In the genomic region with DNA sequence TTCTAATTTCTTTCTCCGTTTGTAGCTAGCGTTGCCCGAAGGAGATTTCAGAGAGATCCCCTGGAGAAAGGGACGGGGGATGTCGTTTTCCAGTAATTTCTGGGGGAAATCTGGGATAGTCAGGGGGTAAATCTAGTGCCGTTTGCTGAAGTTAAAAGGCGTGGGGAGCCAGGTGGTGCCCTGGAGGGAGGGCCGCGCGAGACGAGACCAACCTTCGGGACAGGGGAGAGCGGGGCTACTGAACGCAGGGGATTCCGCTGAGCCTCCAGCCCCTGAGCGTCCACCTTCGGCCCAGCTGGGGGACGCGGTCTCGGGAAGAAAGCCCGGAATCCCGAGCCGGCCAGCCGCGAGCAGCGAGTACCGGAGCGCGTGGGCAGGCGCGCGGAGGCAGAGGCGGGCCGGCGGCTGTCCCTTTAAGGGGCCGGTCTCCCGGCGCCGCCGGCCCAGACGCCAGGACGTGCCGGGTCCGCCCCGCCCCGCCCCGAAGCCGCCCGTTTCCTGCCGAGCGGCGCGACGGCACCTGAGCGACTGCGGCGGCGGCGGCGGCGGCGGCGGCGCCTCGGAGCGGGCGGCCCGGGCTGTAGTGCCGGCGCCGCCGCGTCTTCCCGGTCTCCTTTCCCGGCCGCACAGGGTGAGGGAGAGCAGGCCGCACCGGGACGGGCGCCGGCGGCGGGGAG, we compare ENCODE assay signal across 1 cellular context.
TF ChIP-seq lines count a peak whose summit lies in the region.

A gene with protein sequence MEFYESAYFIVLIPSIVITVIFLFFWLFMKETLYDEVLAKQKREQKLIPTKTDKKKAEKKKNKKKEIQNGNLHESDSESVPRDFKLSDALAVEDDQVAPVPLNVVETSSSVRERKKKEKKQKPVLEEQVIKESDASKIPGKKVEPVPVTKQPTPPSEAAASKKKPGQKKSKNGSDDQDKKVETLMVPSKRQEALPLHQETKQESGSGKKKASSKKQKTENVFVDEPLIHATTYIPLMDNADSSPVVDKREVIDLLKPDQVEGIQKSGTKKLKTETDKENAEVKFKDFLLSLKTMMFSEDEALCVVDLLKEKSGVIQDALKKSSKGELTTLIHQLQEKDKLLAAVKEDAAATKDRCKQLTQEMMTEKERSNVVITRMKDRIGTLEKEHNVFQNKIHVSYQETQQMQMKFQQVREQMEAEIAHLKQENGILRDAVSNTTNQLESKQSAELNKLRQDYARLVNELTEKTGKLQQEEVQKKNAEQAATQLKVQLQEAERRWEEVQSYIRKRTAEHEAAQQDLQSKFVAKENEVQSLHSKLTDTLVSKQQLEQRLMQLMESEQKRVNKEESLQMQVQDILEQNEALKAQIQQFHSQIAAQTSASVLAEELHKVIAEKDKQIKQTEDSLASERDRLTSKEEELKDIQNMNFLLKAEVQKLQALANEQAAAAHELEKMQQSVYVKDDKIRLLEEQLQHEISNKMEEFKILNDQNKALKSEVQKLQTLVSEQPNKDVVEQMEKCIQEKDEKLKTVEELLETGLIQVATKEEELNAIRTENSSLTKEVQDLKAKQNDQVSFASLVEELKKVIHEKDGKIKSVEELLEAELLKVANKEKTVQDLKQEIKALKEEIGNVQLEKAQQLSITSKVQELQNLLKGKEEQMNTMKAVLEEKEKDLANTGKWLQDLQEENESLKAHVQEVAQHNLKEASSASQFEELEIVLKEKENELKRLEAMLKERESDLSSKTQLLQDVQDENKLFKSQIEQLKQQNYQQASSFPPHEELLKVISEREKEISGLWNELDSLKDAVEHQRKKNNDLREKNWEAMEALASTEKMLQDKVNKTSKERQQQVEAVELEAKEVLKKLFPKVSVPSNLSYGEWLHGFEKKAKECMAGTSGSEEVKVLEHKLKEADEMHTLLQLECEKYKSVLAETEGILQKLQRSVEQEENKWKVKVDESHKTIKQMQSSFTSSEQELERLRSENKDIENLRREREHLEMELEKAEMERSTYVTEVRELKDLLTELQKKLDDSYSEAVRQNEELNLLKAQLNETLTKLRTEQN (N-terminal part only) (plus strand): TSS at position 484 of the 677 bp plus-strand sequence. CDS start 31,842 bp downstream, outside the sequence.

TF ChIP-seq in endothelial cell of umbilical vein, 7 proteins besides CTCF, POLR2A, EP300 and RAD21 (continued from another document):
- TF ChIP-seq GATA2 (IDR thresholded peaks at IDR 0.05; ENCODE audit: insufficient read depth, insufficient read length, low read depth, low read length) (no peak), MAX (IDR thresholded peaks at IDR 0.05; ENCODE audit: insufficient read depth, insufficient read length) (no peak), FOS (IDR thresholded peaks at IDR 0.05; ENCODE audit: borderline replicate concordance, insufficient read depth, low read length) (no peak), POLR2AphosphoS5 (IDR thresholded peaks at IDR 0.05; ENCODE audit: insufficient read depth, low read depth, low read length) (no peak), MYC (IDR thresholded peaks at IDR 0.05; ENCODE audit: low read depth, low read length) (no peak)
